9 cellular contexts compared by ENCODE assay signal in the genomic region with DNA sequence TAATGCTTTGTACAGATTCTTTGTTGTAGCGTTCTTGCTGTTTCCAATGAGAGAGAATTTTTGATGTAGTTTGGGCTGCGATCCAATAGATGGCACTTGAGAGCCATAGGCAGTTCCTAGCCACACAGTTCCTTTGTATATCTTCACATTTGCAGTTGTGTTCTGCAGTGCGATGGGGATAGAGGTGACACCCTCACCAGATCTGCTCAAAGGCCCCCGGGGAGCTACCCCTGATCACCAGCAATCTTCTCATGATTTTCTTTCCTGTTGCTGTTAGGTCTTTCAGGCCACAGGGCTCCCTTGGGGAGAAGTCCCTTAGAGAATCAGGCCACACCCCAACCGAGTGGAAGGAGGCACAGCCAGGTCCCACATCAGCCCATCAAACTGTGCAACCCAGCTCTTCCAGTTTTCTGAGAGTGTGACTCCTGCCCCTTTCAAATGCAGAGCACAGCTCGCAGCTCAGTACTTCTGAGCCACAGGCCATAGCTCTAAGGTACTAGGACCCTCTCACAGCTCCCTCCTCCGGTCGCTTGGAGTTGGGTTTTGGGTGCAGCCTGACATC.
DNase-seq lines count a peak whose midpoint lies in the region; ATAC-seq, FAIRE-seq and TF ChIP-seq lines count a peak whose summit lies in the region.
"Had no signal": no experiment of that assay in that cellular context is flagged by ENCODE, and none has a peak within 500 bp of the region (broad histone marks: within the 10 kb centered on the region; RNA-seq: fewer than 3 reads in every experiment).

No MANE protein-coding gene starts in this region.

- H3K4me3 ChIP-seq in GM23338 (peak overlapping the region; percentile 27; the same call in 1 of the 2 replicates), iPS-15b (ENCODE audit: low read depth, low read length) (peak overlapping the region; percentile 54)

- in situ Hi-C loops in KBM-7 (cut with MboI; ENCODE audit: low pct_unique_long_range_greater_than_20kb, low sequenced_read_pairs) = no loop called here

- H3K4me1 ChIP-seq in GM23338 (ENCODE audit: insufficient read depth) (no peaks in the 10 kb centered on the region), iPS-15b (ENCODE audit: control insufficient read depth, insufficient read depth, low read length) (peaks cover 4% of the 10 kb centered on the region)

- H3K4me3 Mint-ChIP-seq in GM23338 = no peak overlapping the region
- H3K4me3 Mint-ChIP-seq: CD4-positive, CD25-positive, alpha-beta regulatory T cell had no signal

- no peaks in the 10 kb centered on the region for H4K20me1 ChIP-seq in GM23338 (replicated peaks; ENCODE audit: insufficient read depth)

- peaks cover 9% of the 10 kb centered on the region for H3K4me1 Mint-ChIP-seq in GM23338
- H3K4me1 Mint-ChIP-seq: CD4-positive, CD25-positive, alpha-beta regulatory T cell had no signal

- no peaks in the 10 kb centered on the region for H3K9me2 ChIP-seq in GM23338 (ENCODE audit: insufficient read depth)

- no peaks in the 10 kb centered on the region for H3K9me3 Mint-ChIP-seq in GM23338

- H3K4me2 ChIP-seq in GM23338 = 0 out of 2 replicates have a peak overlapping the region, but pooled peaks have one; percentile 37

- no peak overlapping the region for H2AFZ ChIP-seq in GM23338

- TF ChIP-seq CTCF in GM23338 (conservative IDR thresholded peaks at IDR 0.05; ENCODE audit: low read depth in 2 of 2) = peak; percentile 68 to 84

- H3K27ac Mint-ChIP-seq in GM23338 = no peak overlapping the region

- H3K27ac ChIP-seq in GM23338 (ENCODE audit: low read depth) = no peak overlapping the region

- peak; percentile 95 for ATAC-seq in GM23338
- no peak for ATAC-seq in activated CD4-positive, CD25-positive, alpha-beta regulatory T cell treated with anti-CD3 and anti-CD28 coated beads, Interleukin-2, amount 50 U/mL, for 24 hours

- FAIRE-seq in urothelium cell line (lab: Jason Lieb, UNC) = no peak

- H3K9ac ChIP-seq in iPS-15b (ENCODE audit: low read depth, low read length) = no peak overlapping the region

- DNase-seq in NCI-H446 (lab: John Stamatoyannopoulos, UW) (peak; percentile 7 to 61), NCI-H446 treated with DMSO at 0.1 percent for 48 hours (lab: John Stamatoyannopoulos, UW) (no peak), GM23338 (ENCODE audit: low spot score) (peak; percentile 74), KBM-7 (peak; percentile 67), SKM-1 treated with dmso at 0.1 percent for 144 hours (lab: John Stamatoyannopoulos, UW; ENCODE audit: unreplicated experiment) (peak; percentile 33), urothelium cell line (ENCODE audit: low spot score) (peak; percentile 41)

- no peaks in the 10 kb centered on the region for H3K79me2 ChIP-seq in GM23338 (replicated peaks; ENCODE audit: insufficient read depth)

- no peaks in the 10 kb centered on the region for H3K36me3 Mint-ChIP-seq in GM23338 (ENCODE audit: low read depth)
- H3K36me3 Mint-ChIP-seq: CD4-positive, CD25-positive, alpha-beta regulatory T cell had no signal

- no peaks in the 10 kb centered on the region for H3K36me3 ChIP-seq in GM23338 (ENCODE audit: insufficient read depth)
- no peaks in the 10 kb centered on the region for H3K36me3 ChIP-seq in iPS-15b (ENCODE audit: control insufficient read depth, insufficient read depth, low read length)

- H3K27me3 Mint-ChIP-seq in GM23338 (ENCODE audit: insufficient read depth, low read depth, poor library complexity) = no peaks in the 10 kb centered on the region
- H3K27me3 Mint-ChIP-seq: CD4-positive, CD25-positive, alpha-beta regulatory T cell had no signal

- no peaks in the 10 kb centered on the region for H3F3A ChIP-seq in GM23338 (replicated peaks; ENCODE audit: low read depth)

- H3K9me3 ChIP-seq in iPS-15b (ENCODE audit: control insufficient read depth, insufficient read depth, low read length) = no peaks in the 10 kb centered on the region

- H3K27me3 ChIP-seq in GM23338 (ENCODE audit: insufficient read depth) (no peaks in the 10 kb centered on the region), iPS-15b (ENCODE audit: control insufficient read depth, insufficient read depth, low read length) (no peaks in the 10 kb centered on the region)

TF ChIP-seq in GM23338, 12 proteins besides CTCF, POLR2A, EP300 and RAD21:
- TF ChIP-seq ZNF331 (CRISPR knock-in tag; IDR thresholded peaks at IDR 0.05; ENCODE audit: low read depth) = no peak
TF ChIP-seq in GM23338: peak in this region for 0.
